8 cellular contexts compared by ENCODE assay signal in genomic region chr1:236868625-236869467, GRCh38.
DNase-seq lines count a peak whose midpoint lies in the region; ATAC-seq and TF ChIP-seq lines count a peak whose summit lies in the region.

No MANE protein-coding gene starts in this region.

- no peak overlapping the region for H3K4me2 ChIP-seq in PC-9

- H3K9me3 Mint-ChIP-seq in activated naive CD8-positive, alpha-beta T cell treated with anti-CD3 and anti-CD28 coated beads for 36 hours: no peaks in the 10 kb centered on the region

- no peaks in the 10 kb centered on the region for H3K4me1 ChIP-seq in PC-9 (replicated peaks; ENCODE audit: insufficient read depth)

- H3K36me3 ChIP-seq in PC-9 (ENCODE audit: low read depth): no peaks in the 10 kb centered on the region

- in situ Hi-C loops in Caki2 (cut with HindIII; ENCODE audit: low pct_unique_long_range_greater_than_20kb, low sequenced_read_pairs): no loop called here

- no peaks in the 10 kb centered on the region for H3K79me2 ChIP-seq in PC-9 (ENCODE audit: low read depth)

- DNase-seq in Caki2 (ENCODE audit: low read depth): peak; percentile 30
- DNase-seq in GM19240 (ENCODE audit: insufficient read length, low spot score): peak; percentile 29
- DNase-seq in PC-9: peak; percentile 19 to 49
- peak; percentile 43 for DNase-seq in activated naive CD8-positive, alpha-beta T cell treated with anti-CD3 and anti-CD28 coated beads for 36 hours
- DNase-seq in iPS-NIHi11 (ENCODE audit: low spot score): peak; percentile 84
- peak; percentile 23 to 25 for DNase-seq in stimulated activated CD4-positive, alpha-beta T cell treated with anti-CD3 and anti-CD28 coated beads, Interleukin-4, amount 100 ng/mL, for 4 hours
- DNase-seq in hippocampal formation (lab: John Stamatoyannopoulos, UW): no peak

- H3K27me3 Mint-ChIP-seq in activated naive CD8-positive, alpha-beta T cell treated with anti-CD3 and anti-CD28 coated beads for 36 hours: no peaks in the 10 kb centered on the region

- TF ChIP-seq CTCF in PC-9 (conservative IDR thresholded peaks at IDR 0.05): peak; percentile 97

- peaks cover 32% of the 10 kb centered on the region for H3K36me3 Mint-ChIP-seq in activated naive CD8-positive, alpha-beta T cell treated with anti-CD3 and anti-CD28 coated beads for 36 hours

- H2AFZ ChIP-seq in PC-9: no peak overlapping the region

- CTCF ChIA-PET in PC-9 (lab: Charles Lee): no interaction called here

- no peaks in the 10 kb centered on the region for H3K27me3 ChIP-seq in PC-9 (ENCODE audit: insufficient read depth, low read depth)

- peak; percentile 56 for ATAC-seq in HG03442 (IDR thresholded peaks at IDR 0.05; ENCODE audit: unreplicated experiment)

- POLR2A ChIA-PET in PC-9 (lab: Charles Lee; ENCODE audit: unreplicated experiment): no interaction called here

- H3K4me3 Mint-ChIP-seq in activated naive CD8-positive, alpha-beta T cell treated with anti-CD3 and anti-CD28 coated beads for 36 hours: no peak overlapping the region

- no peak overlapping the region for H3K4me3 ChIP-seq in PC-9

- H3F3A ChIP-seq in PC-9 (ENCODE audit: insufficient read depth, low read depth): no peaks in the 10 kb centered on the region

- intact Hi-C loops in PC-9 (cut with micrococcal nuclease; ENCODE audit: unreplicated experiment): loop anchor here (1.0 to 2.0 kb wide), 3 partner anchors 110 to 760 kb away; no protein-coding TSS in a partner anchor

- BruUV-seq in PC-9 (replicated peaks; lab: Mats Ljungman, UMichigan): no TSS peak

- H3K9me2 ChIP-seq in PC-9 (ENCODE audit: insufficient read depth): 0 out of 2 replicates have a peak, but pooled peaks cover 3% of the 10 kb centered on the region

- no peak overlapping the region for H3K27ac ChIP-seq in PC-9

- no peak overlapping the region for H3K27ac Mint-ChIP-seq in activated naive CD8-positive, alpha-beta T cell treated with anti-CD3 and anti-CD28 coated beads for 36 hours

- H3K4me1 Mint-ChIP-seq in activated naive CD8-positive, alpha-beta T cell treated with anti-CD3 and anti-CD28 coated beads for 36 hours: peaks cover 4% of the 10 kb centered on the region

- no peaks in the 10 kb centered on the region for H3K9me3 ChIP-seq in PC-9 (ENCODE audit: insufficient read depth, low read depth)

- no peaks in the 10 kb centered on the region for H4K20me1 ChIP-seq in PC-9 (ENCODE audit: insufficient read depth)

Comparison
In these comparisons a context has a peak if more than half of its experiments do, and no peak if none do; other contexts are left out.
1. DNase-seq: peak in Caki2 (single experiment), GM19240 (single experiment), PC-9 (2 of 2), activated naive CD8-positive, alpha-beta T cell treated with anti-CD3 and anti-CD28 coated beads for 36 hours (single experiment), iPS-NIHi11 (single experiment) and stimulated activated CD4-positive, alpha-beta T cell treated with anti-CD3 and anti-CD28 coated beads, Interleukin-4, amount 100 ng/mL, for 4 hours (2 of 2); none in hippocampal formation (0 of 2).